In genomic region chr2:26144953-26145680, GRCh38 we compare ENCODE assay signal across 8 cellular contexts. TPM values are rescaled to one million over a fixed set of nuclear protein-coding genes. Genes with fewer than 3 reads are reported as not detected.
A peak's percentile ranks its signal among the peaks of the same experiment; 100 is the strongest.
DNase-seq lines count a peak whose midpoint lies in the region; ATAC-seq and TF ChIP-seq lines count a peak whose summit lies in the region.

No MANE protein-coding gene starts in this region.

- 25 to 28% (median 27%) methylated on average over 11 of the region's 11 CpGs for WGBS in heart left ventricle, 4 donors
- 24% methylated on average over 11 of the region's 11 CpGs for WGBS in prostate gland

- H3K4me3 ChIP-seq in DOHH2 (ENCODE audit: low read length): no peak overlapping the region
- peak overlapping the region in 1 of 12 donors; percentile 21 for H3K4me3 ChIP-seq in heart left ventricle
- H3K4me3 ChIP-seq in prostate gland: no peak overlapping the region
- H3K4me3 ChIP-seq in vagina: no peak overlapping the region

- H4K20me1 ChIP-seq in DOHH2 (ENCODE audit: control insufficient read depth, insufficient read depth, low read depth, low read length): 0 out of 2 replicates have a peak, but pooled peaks cover 4% of the 10 kb centered on the region

- peaks cover 5% of the 10 kb centered on the region; the same call in 1 of the 2 replicates for H3F3A ChIP-seq in DOHH2 (ENCODE audit: control insufficient read depth, insufficient read depth)

- H3K9me3 ChIP-seq in DOHH2 (ENCODE audit: control insufficient read depth, insufficient read depth, low read length) (no peaks in the 10 kb centered on the region), heart left ventricle (no peaks in the 10 kb centered on the region), prostate gland (no peaks in the 10 kb centered on the region), vagina (no peaks in the 10 kb centered on the region)

- no peaks in the 10 kb centered on the region for H3K9me3 Mint-ChIP-seq in activated naive CD4-positive, alpha-beta T cell treated with anti-CD3 and anti-CD28 coated beads, Interleukin-2, amount 50 U/mL, for 72 hours

- H3K27me3 ChIP-seq in DOHH2 (ENCODE audit: control insufficient read depth, low read length) (no peaks in the 10 kb centered on the region), heart left ventricle (peaks cover 0 to 4% (median 0%) of the 10 kb centered on the region in 9 donors), prostate gland (replicated peaks; ENCODE audit: insufficient read depth) (no peaks in the 10 kb centered on the region), vagina (no peaks in the 10 kb centered on the region)

- TF ChIP-seq POLR2A in heart left ventricle (IDR thresholded peaks at IDR 0.05): no peak
- no peak for TF ChIP-seq POLR2A in prostate gland (IDR thresholded peaks at IDR 0.05)
- no peak for TF ChIP-seq POLR2A in vagina (IDR thresholded peaks at IDR 0.05)

- H3K36me3 ChIP-seq in DOHH2 (ENCODE audit: control insufficient read depth, low read length) (no peaks in the 10 kb centered on the region), heart left ventricle (no peaks in the 10 kb centered on the region), prostate gland (no peaks in the 10 kb centered on the region), vagina (no peaks in the 10 kb centered on the region)

- no peaks in the 10 kb centered on the region for H3K9me2 ChIP-seq in DOHH2 (replicated peaks; ENCODE audit: control insufficient read depth, low read length)

- peak; percentile 58 to 75 for ATAC-seq in activated naive CD4-positive, alpha-beta T cell treated with anti-CD3 and anti-CD28 coated beads, Interleukin-2, amount 50 U/mL, for 72 hours
- ATAC-seq in heart left ventricle: peak; percentile 56 to 82 (median 70)

- DNase-seq in SK-MEL-5 (ENCODE audit: low read depth, low spot score): peak; percentile 80
- DNase-seq in activated naive CD4-positive, alpha-beta T cell treated with anti-CD3 and anti-CD28 coated beads, Interleukin-2, amount 50 U/mL, for 72 hours (ENCODE audit: low spot score in 2 of 2): peak in 1 of 2 donors; percentile 63
- peak in 4 of 5 donors; percentile 41 to 58 (median 42) for DNase-seq in heart left ventricle
- peak; percentile 57 for DNase-seq in prostate gland (ENCODE audit: low spot score)
- DNase-seq in vagina (ENCODE audit: extremely low spot score in 2 of 2): no peak
- no peak for DNase-seq in cerebellar nuclear complex (lab: John Stamatoyannopoulos, UW)

- H3K4me1 ChIP-seq in DOHH2 (ENCODE audit: control insufficient read depth, low read length): no peaks in the 10 kb centered on the region
- peaks cover 0 to 11% (median 0%) of the 10 kb centered on the region in 12 donors for H3K4me1 ChIP-seq in heart left ventricle
- no peaks in the 10 kb centered on the region for H3K4me1 ChIP-seq in prostate gland (replicated peaks)
- no peaks in the 10 kb centered on the region for H3K4me1 ChIP-seq in vagina

- no peaks in the 10 kb centered on the region for H3K36me3 Mint-ChIP-seq in activated naive CD4-positive, alpha-beta T cell treated with anti-CD3 and anti-CD28 coated beads, Interleukin-2, amount 50 U/mL, for 72 hours

- in situ Hi-C loops in SK-MEL-5 (cut with HindIII; ENCODE audit: low pct_unique_long_range_greater_than_20kb, low sequenced_read_pairs): no loop called here

- H3K27ac ChIP-seq in DOHH2 (ENCODE audit: low read depth, low read length) (no peak overlapping the region), heart left ventricle (no peak overlapping the region), prostate gland (no peak overlapping the region), vagina (no peak overlapping the region)

- H3K79me2 ChIP-seq in DOHH2 (ENCODE audit: control insufficient read depth, low read length): no peaks in the 10 kb centered on the region

- peak; percentile 79 for TF ChIP-seq CTCF in DOHH2 (IDR thresholded peaks at IDR 0.05; ENCODE audit: low read depth, low read length, poor library complexity, severe bottlenecking)
- peak; percentile 73 for TF ChIP-seq CTCF in LNCAP (IDR thresholded peaks at IDR 0.05)
- TF ChIP-seq CTCF in heart left ventricle (IDR thresholded peaks at IDR 0.05): peak; percentile 55 to 85 (median 75)
- peak; percentile 20 to 81 (median 78) for TF ChIP-seq CTCF in prostate gland (IDR thresholded peaks at IDR 0.05)
- peak; percentile 73 to 86 (median 78) for TF ChIP-seq CTCF in vagina (IDR thresholded peaks at IDR 0.05)

- H3K27ac Mint-ChIP-seq in activated naive CD4-positive, alpha-beta T cell treated with anti-CD3 and anti-CD28 coated beads, Interleukin-2, amount 50 U/mL, for 72 hours: no peak overlapping the region

- no peak overlapping the region for H3K4me2 ChIP-seq in DOHH2 (ENCODE audit: low read length)

- intact Hi-C loops in heart left ventricle (cut with DNase I) (loop anchor here (1.0 to 10.0 kb wide), 11 partner anchors 53 to 293 kb away; no protein-coding TSS in a partner anchor), prostate gland (cut with DNase I) (loop anchor here (5.0 kb wide), 4 partner anchors 58 to 293 kb away; no protein-coding TSS in a partner anchor), vagina (cut with DNase I) (loop anchor here (10.0 kb wide), 1 partner anchor 190 kb away; no protein-coding TSS in a partner anchor)

RNA-seq across cellular contexts. Expression of gene GAREM2, which starts 27.8 kb away (rescaled TPM):
- total RNA-seq in SK-MEL-5 (2014; rRNA removed; shearing (Covaris generic)): 4.0 and 5.0 TPM in 2 replicates
- 7.4 and 11.5 TPM in 2 replicates for polyA plus RNA-seq in SK-MEL-5 (2015; cell fraction: cytosol; rRNA removed)
- 4.4 and 7.6 TPM in 2 replicates for polyA plus RNA-seq in SK-MEL-5 (2015; cell fraction: nucleus; rRNA removed)
- total RNA-seq in activated naive CD4-positive, alpha-beta T cell treated with anti-CD3 and anti-CD28 coated beads, Interleukin-2, amount 50 U/mL, for 72 hours: 10 to 100 TPM in 1 of 2 donors, under 1 TPM in 1; 0.96 to 10.4 TPM
- 1 to 10 TPM in 4 of 9 donors, under 1 TPM in 5; 0.47 to 4.1 (median 0.83) TPM for total RNA-seq in heart left ventricle
- under 1 TPM; 0.42 to 0.76 TPM for polyA plus RNA-seq in heart left ventricle
- total RNA-seq in prostate gland: 1 to 10 TPM; 3.5 TPM
- total RNA-seq in vagina: 4.4 TPM

Comparison
In these comparisons a context has a peak if more than half of its experiments do, and no peak if none do; other contexts are left out.
1. DNase-seq: peak in SK-MEL-5 (single experiment), heart left ventricle (4 of 5) and prostate gland (single experiment); none in vagina (0 of 2) and cerebellar nuclear complex (0 of 2).
2. Peak in every context shown above with its lines, with median percentiles within 50 percentile points of each other: CTCF ChIP-seq.